8 cellular contexts compared by ENCODE assay signal in the genomic region with DNA sequence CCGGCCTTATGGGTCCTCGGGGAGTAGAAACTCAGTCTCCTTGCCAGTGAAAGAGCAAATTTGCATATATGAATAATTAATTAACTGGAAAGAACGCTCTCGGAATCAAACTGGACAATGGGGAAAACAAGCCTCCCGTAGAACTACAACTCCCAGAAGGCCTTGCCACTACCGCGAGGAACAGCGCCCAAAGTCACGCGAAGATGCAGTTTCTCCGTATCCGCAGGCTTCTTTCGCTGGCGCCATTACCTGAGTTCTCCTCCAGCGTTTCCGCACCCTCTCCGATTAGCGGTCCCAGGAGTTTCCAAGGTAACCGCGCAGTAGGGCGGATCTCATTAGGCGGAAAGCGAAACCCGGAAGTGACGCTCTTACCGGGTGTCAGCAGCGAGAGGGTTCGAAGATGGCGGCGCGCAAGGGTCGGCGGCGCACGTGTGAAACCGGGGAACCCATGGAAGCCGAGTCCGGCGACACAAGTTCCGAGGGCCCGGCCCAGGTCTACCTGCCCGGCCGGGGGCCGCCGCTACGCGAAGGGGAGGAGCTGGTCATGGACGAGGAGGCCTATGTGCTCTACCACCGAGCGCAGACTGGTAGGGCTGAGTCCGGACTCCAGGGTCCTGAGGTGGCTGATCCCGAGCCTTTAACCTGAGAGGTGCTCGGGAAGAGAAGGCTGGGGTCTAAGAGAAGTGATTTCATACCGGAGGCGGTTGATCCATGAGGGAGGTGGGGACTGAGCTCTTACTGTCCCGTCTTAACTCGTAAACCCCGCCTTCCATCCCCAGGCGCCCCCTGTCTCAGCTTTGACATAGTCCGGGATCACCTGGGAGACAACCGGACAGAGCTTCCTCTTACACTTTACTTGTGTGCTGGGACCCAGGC. TPM values are rescaled to one million over a fixed set of nuclear protein-coding genes. Genes with fewer than 3 reads are reported as not detected.
DNase-seq lines count a peak whose midpoint lies in the region; ATAC-seq and TF ChIP-seq lines count a peak whose summit lies in the region.

Gene GRWD1 (plus strand): TSS at position 378 of the 876 bp plus-strand sequence. CDS start 23 bp downstream, at position 401.

- peak within 1 kb of the TSS; percentile 37; the same call in 1 of the 3 replicates for H2BK15ac ChIP-seq in IMR-90 (ENCODE audit: low read depth, low read length)

- POLR2A ChIA-PET in IMR-90 (lab: Charles Lee; ENCODE audit: unreplicated experiment): no interaction called here

- H3K79me1 ChIP-seq in IMR-90 (ENCODE audit: low read depth in 1 of 2, low read length in 2 of 2): peaks cover 7 to 24% of the 10 kb centered on the region in 2 experiments

- H3K9me3 ChIP-seq in IMR-90 (ENCODE audit: control insufficient read depth, insufficient read depth, low read length): no peaks in the 10 kb centered on the region
- no peaks in the 10 kb centered on the region for H3K9me3 ChIP-seq in mononuclear cell (ENCODE audit: low read depth, low read length)

- H4K91ac ChIP-seq in IMR-90 (ENCODE audit: insufficient read depth, low read depth, low read length): peak within 1 kb of the TSS; percentile 92

- peak within 1 kb of the TSS; percentile 89 for H3K23ac ChIP-seq in IMR-90 (ENCODE audit: low read depth, low read length)

- TF ChIP-seq CTCF in IMR-90 (conservative IDR thresholded peaks at IDR 0.05; ENCODE audit: low read depth, low read length) (0 out of 2 replicates have a peak, but pooled peaks have one; percentile 8), epithelial cell of esophagus (IDR thresholded peaks at IDR 0.05; ENCODE audit: insufficient read depth, low read depth, low read length, missing control alignments) (peak; percentile 3)

- peak within 1 kb of the TSS; percentile 69 for H3K9ac ChIP-seq in IMR-90 (ENCODE audit: low read depth, low read length)

- H3K36me3 ChIP-seq in IMR-90 (ENCODE audit: control insufficient read depth, insufficient read depth, low read length): peaks cover 14% of the 10 kb centered on the region

- WGBS in IMR-90 (ENCODE audit: extremely low coverage in 2 of 2, insufficient read length in 1 of 2), 2 experiments: 0% methylated on average over 29 of the region's 61 CpGs; no CpG with 5 or more reads in 1 of the 2 experiments

- peak within 1 kb of the TSS; percentile 76; the same call in 1 of the 2 replicates for H2BK20ac ChIP-seq in IMR-90 (ENCODE audit: low read depth, low read length)

- peak within 1 kb of the TSS; percentile 97 for H2BK120ac ChIP-seq in IMR-90 (ENCODE audit: low read depth, low read length)

- H3K27me3 ChIP-seq in IMR-90 (ENCODE audit: control insufficient read depth, insufficient read depth, low read length) (peaks cover 19% of the 10 kb centered on the region), mononuclear cell (ENCODE audit: insufficient read depth, low read length) (peaks cover 25% of the 10 kb centered on the region)

- H2BK5ac ChIP-seq in IMR-90 (ENCODE audit: low read depth, low read length, poor library complexity, severe bottlenecking): peak within 1 kb of the TSS; percentile 86

- H3K27ac ChIP-seq in IMR-90 (ENCODE audit: insufficient read depth, low read length): peak within 1 kb of the TSS; percentile 77

- dilution Hi-C loops in IMR-90 (cut with HindIII; ENCODE audit: low sequenced_read_pairs, unreplicated experiment): no loop called here

- peak within 1 kb of the TSS; percentile 96 for H2AFZ ChIP-seq in IMR-90 (replicated peaks; ENCODE audit: low read length, poor library complexity)

- intact Hi-C loops in IMR-90 (cut with micrococcal nuclease): loop anchor here (1.0 kb wide), 2 partner anchors 55 to 126 kb away; partner anchors contain the start of gene KDELR1

- peak within 1 kb of the TSS; percentile 95 for H2AK9ac ChIP-seq in IMR-90 (replicated peaks; ENCODE audit: low read depth, low read length, poor library complexity)

- peak within 1 kb of the TSS; percentile 67 to 94 for H4K8ac ChIP-seq in IMR-90 (ENCODE audit: low read depth in 2 of 2, low read length in 2 of 2)

- H3K18ac ChIP-seq in IMR-90 (ENCODE audit: low read depth, low read length): peak within 1 kb of the TSS; percentile 61

- CTCF ChIA-PET in IMR-90 (lab: Yijun Ruan, JAX): interaction anchor here (0.6 to 1.5 kb wide), 6 partner anchors 14 to 1063 kb away, joined by 3 to 4 read pairs (median 3); no protein-coding TSS in a partner anchor

- peak within 1 kb of the TSS; percentile 53 for H3K4me3 ChIP-seq in IMR-90 (ENCODE audit: insufficient read depth, low read depth, low read length)
- H3K4me3 ChIP-seq in epithelial cell of esophagus (ENCODE audit: low read length): peak within 1 kb of the TSS; percentile 99
- H3K4me3 ChIP-seq in mononuclear cell (ENCODE audit: low read length): peak within 1 kb of the TSS; percentile 87

- no peaks in the 10 kb centered on the region for H4K20me1 ChIP-seq in IMR-90 (ENCODE audit: insufficient read depth, low read length)

- peaks cover 4% of the 10 kb centered on the region for H3K9me1 ChIP-seq in IMR-90 (ENCODE audit: insufficient read depth, low read length)

- DNase-seq in D341Med (ENCODE audit: low spot score): peak; percentile 93
- peak; percentile 94 for DNase-seq in IMR-90
- DNase-seq in OCI-M1 (lab: John Stamatoyannopoulos, UW): peak; percentile 99
- peak; percentile 93 for DNase-seq in activated T-cell treated with anti-CD3 and anti-CD28 coated beads for 24 hours (ENCODE audit: low read depth)
- peak; percentile 98 for DNase-seq in epithelial cell of esophagus (ENCODE audit: low read depth)
- DNase-seq in stimulated activated CD8-positive, alpha-beta memory T cell treated with anti-CD3 and anti-CD28 coated beads, Interleukin-4, amount 100 ng/mL, for 1 hour (ENCODE audit: low read depth in 2 of 2, low spot score in 1 of 2): peak; percentile 67 to 88

- in situ Hi-C loops in IMR-90 (cut with MboI; ENCODE audit: low sequenced_read_pairs): no loop called here

- peak within 1 kb of the TSS; percentile 97 for H3K4ac ChIP-seq in IMR-90 (ENCODE audit: low read depth, low read length)

- TF ChIP-seq RAD21 in IMR-90 (IDR thresholded peaks at IDR 0.05; ENCODE audit: low read length): no peak; the same call in 1 of the 2 replicates

- H4K5ac ChIP-seq in IMR-90 (ENCODE audit: low read depth, low read length): peak within 1 kb of the TSS; percentile 88

- no TSS peak for BruUV-seq in IMR-90 (replicated peaks; lab: Mats Ljungman, UMichigan)

- peak within 1 kb of the TSS; percentile 93 for H3K56ac ChIP-seq in IMR-90 (ENCODE audit: extremely low read depth, insufficient read depth, low read length)

- peak; percentile 72; the same call in 1 of the 2 replicates for TF ChIP-seq POLR2A in IMR-90 (IDR thresholded peaks at IDR 0.05; ENCODE audit: low read depth, low read length)

- peak within 1 kb of the TSS; percentile 93 for H3K4me2 ChIP-seq in IMR-90 (ENCODE audit: low read depth, low read length)

- peak within 1 kb of the TSS; percentile 95 for H3K14ac ChIP-seq in IMR-90 (replicated peaks; ENCODE audit: low read depth, low read length)

- H3K4me1 ChIP-seq in IMR-90 (ENCODE audit: control insufficient read depth, insufficient read depth, low read length): peaks cover 8% of the 10 kb centered on the region
- peaks cover 30% of the 10 kb centered on the region for H3K4me1 ChIP-seq in mononuclear cell (ENCODE audit: insufficient read depth, low read length)

- ATAC-seq in GM21528 (IDR thresholded peaks at IDR 0.05; ENCODE audit: low FRiP score, unreplicated experiment) (peak; percentile 71), IMR-90 (ENCODE audit: low read depth) (peak; percentile 83)

- H2AK5ac ChIP-seq in IMR-90 (ENCODE audit: low read depth, low read length): peak within 1 kb of the TSS; percentile 69

TF ChIP-seq in IMR-90, 13 proteins besides CTCF, POLR2A, EP300 and RAD21:
- TF ChIP-seq SMC3 (IDR thresholded peaks at IDR 0.05; ENCODE audit: low read depth, low read length): no peak
- TF ChIP-seq MXI1 (IDR thresholded peaks at IDR 0.05; ENCODE audit: borderline replicate concordance, low read depth, low read length): peak; percentile 100
- no peak for TF ChIP-seq RCOR1 (IDR thresholded peaks at IDR 0.05; ENCODE audit: insufficient replicate concordance, low read length)
- peak; percentile 63; the same call in 1 of the 2 replicates for TF ChIP-seq BHLHE40 (IDR thresholded peaks at IDR 0.05; ENCODE audit: low read depth, low read length)
- TF ChIP-seq MAZ (IDR thresholded peaks at IDR 0.05; ENCODE audit: borderline replicate concordance, low read depth, low read length): no peak; the same call in 1 of the 2 replicates
- TF ChIP-seq RFX5 (IDR thresholded peaks at IDR 0.05; ENCODE audit: low read depth, low read length): no peak
- no peak for TF ChIP-seq CEBPB (IDR thresholded peaks at IDR 0.05; ENCODE audit: low read depth, low read length)

RNA-seq across cellular contexts. Expression of gene GRWD1, which starts in this region (rescaled TPM):
- total RNA-seq in IMR-90 (2012; rRNA removed) (22.0 and 32.5 TPM in 2 replicates), mononuclear cell (15.2 TPM)
- polyA plus RNA-seq in IMR-90 (2012; rRNA removed): 22.5 and 25.2 TPM in 2 replicates
- polyA plus RNA-seq in IMR-90 (2012; cell fraction: cytosol; rRNA removed): 20.0 and 42.6 TPM in 2 replicates
- polyA plus RNA-seq in IMR-90 (2012; cell fraction: nucleus; rRNA removed; ENCODE audit: low replicate concordance): 13.1 and 26.6 TPM in 2 replicates

Comparison
In these comparisons a context has a peak if more than half of its experiments do, and no peak if none do; other contexts are left out.
1. Peak in every context shown above with its lines: DNase-seq, ATAC-seq, H3K4me3 ChIP-seq and H3K27ac ChIP-seq.